ENCODE assay signal across 18 cellular contexts in genomic region chr22:38954414-38955043, GRCh38. TPM values are rescaled to one million over a fixed set of nuclear protein-coding genes. Genes with fewer than 3 reads are reported as not detected.
DNase-seq lines count a peak whose midpoint lies in the region; ATAC-seq and TF ChIP-seq lines count a peak whose summit lies in the region.
"Had no signal": no experiment of that assay in that cellular context is flagged by ENCODE, and none has a peak within 500 bp of the region (broad histone marks: within the 10 kb centered on the region; RNA-seq: fewer than 3 reads in every experiment).

No MANE protein-coding gene starts in this region.

- no peaks in the 10 kb centered on the region for H3K27me3 Mint-ChIP-seq in activated CD4-positive, alpha-beta T cell treated with anti-CD3 and anti-CD28 coated beads, Interleukin-2, amount 10 ng/mL, durations not matched to agents 7 days and 5 days

- no peaks in the 10 kb centered on the region for H3K36me3 Mint-ChIP-seq in activated CD4-positive, alpha-beta T cell treated with anti-CD3 and anti-CD28 coated beads, Interleukin-2, amount 10 ng/mL, durations not matched to agents 7 days and 5 days (ENCODE audit: low read depth)
- no peaks in the 10 kb centered on the region for H3K36me3 Mint-ChIP-seq in activated naive CD4-positive, alpha-beta T cell treated with anti-CD3 and anti-CD28 coated beads, Interleukin-2, amount 50 U/mL, for 72 hours
- H3K36me3 Mint-ChIP-seq: CD4-positive, CD25-positive, alpha-beta regulatory T cell had no signal

- ATAC-seq in GM19351 (IDR thresholded peaks at IDR 0.05; ENCODE audit: unreplicated experiment) (peak; percentile 11), Right ventricle myocardium inferior (no peak)
- ATAC-seq in activated naive CD4-positive, alpha-beta T cell treated with anti-CD3 and anti-CD28 coated beads, Interleukin-2, amount 50 U/mL, for 72 hours, result no peak
- ATAC-seq: psoas muscle had no signal

- H3K4me3 Mint-ChIP-seq in activated CD4-positive, alpha-beta T cell treated with anti-CD3 and anti-CD28 coated beads, Interleukin-2, amount 10 ng/mL, durations not matched to agents 7 days and 5 days, result no peak overlapping the region
- H3K4me3 Mint-ChIP-seq: CD4-positive, CD25-positive, alpha-beta regulatory T cell; nephron had no signal

- CTCF ChIA-PET in activated CD4-positive, alpha-beta T cell treated with anti-CD3 and anti-CD28 coated beads, Interleukin-2, amount 10 ng/mL, durations not matched to agents 7 days and 5 days (lab: Charles Lee), result interaction anchor here (1.3 to 2.1 kb wide), 4 partner anchors 11 to 85 kb away, joined by 3 to 13 read pairs (median 6); no protein-coding TSS in a partner anchor

- no peak for DNase-seq in activated CD4-positive, alpha-beta T cell treated with anti-CD3 and anti-CD28 coated beads, Interleukin-2, amount 10 ng/mL, durations not matched to agents 7 days and 5 days
- no peak for DNase-seq in activated CD4-positive, alpha-beta T cell treated with anti-CD3 and anti-CD28 coated beads for 4 hours
- DNase-seq in activated naive CD4-positive, alpha-beta T cell treated with anti-CD3 and anti-CD28 coated beads, Interleukin-2, amount 50 U/mL, for 72 hours (ENCODE audit: low spot score in 2 of 2), result no peak
- DNase-seq in RPMI8226, result no peak
- no peak for DNase-seq in SW480 (ENCODE audit: low spot score)
- no peak for DNase-seq in Right ventricle myocardium inferior (ENCODE audit: missing footprints)
- DNase-seq: DMS53; heart right ventricle; NCI-H1105 treated with DMSO at 0.1 percent for 48 hours; psoas muscle; stimulated activated naive CD4-positive, alpha-beta T cell; WERI-Rb-1 had no signal

- H3K9me3 ChIP-seq in neutrophil, result no peaks in the 10 kb centered on the region
- H3K9me3 ChIP-seq: HAP-1, heart right ventricle, Peyer's patch, psoas muscle had no signal

- POLR2A ChIA-PET in activated CD4-positive, alpha-beta T cell treated with anti-CD3 and anti-CD28 coated beads, Interleukin-2, amount 10 ng/mL, durations not matched to agents 7 days and 5 days (lab: Charles Lee), result no interaction called here

- H3K27ac ChIP-seq in neutrophil, result peak overlapping the region; percentile 100
- H3K27ac ChIP-seq: psoas muscle, WERI-Rb-1 had no signal

- H3K4me1 Mint-ChIP-seq in activated CD4-positive, alpha-beta T cell treated with anti-CD3 and anti-CD28 coated beads, Interleukin-2, amount 10 ng/mL, durations not matched to agents 7 days and 5 days, result peaks cover 31% of the 10 kb centered on the region
- H3K4me1 Mint-ChIP-seq: nephron had no signal

- H3K36me3 ChIP-seq in neutrophil, result peaks cover 45% of the 10 kb centered on the region
- H3K36me3 ChIP-seq: HAP-1, heart right ventricle, Peyer's patch, WERI-Rb-1 had no signal

- no peak for TF ChIP-seq CTCF in neutrophil (IDR thresholded peaks at IDR 0.05)

- no peaks in the 10 kb centered on the region for H3K9me3 Mint-ChIP-seq in activated CD4-positive, alpha-beta T cell treated with anti-CD3 and anti-CD28 coated beads, Interleukin-2, amount 10 ng/mL, durations not matched to agents 7 days and 5 days
- H3K9me3 Mint-ChIP-seq in activated naive CD4-positive, alpha-beta T cell treated with anti-CD3 and anti-CD28 coated beads, Interleukin-2, amount 50 U/mL, for 72 hours, result no peaks in the 10 kb centered on the region
- H3K9me3 Mint-ChIP-seq: CD4-positive, CD25-positive, alpha-beta regulatory T cell; nephron had no signal

- peaks cover 91 to 93% of the 10 kb centered on the region in 2 experiments for H3K4me1 ChIP-seq in neutrophil (ENCODE audit: control insufficient read depth in 1 of 2, insufficient read depth in 1 of 2, low read depth in 1 of 2, low read length in 1 of 2)
- H3K4me1 ChIP-seq: HAP-1, psoas muscle had no signal

- intact Hi-C loops in Right ventricle myocardium inferior (cut with DNase I), result loop anchor here (5.0 kb wide), 1 partner anchor 43 kb away; no protein-coding TSS in a partner anchor

- H3K27ac Mint-ChIP-seq in activated CD4-positive, alpha-beta T cell treated with anti-CD3 and anti-CD28 coated beads, Interleukin-2, amount 10 ng/mL, durations not matched to agents 7 days and 5 days, result peak overlapping the region; percentile 78
- peak overlapping the region; percentile 68 to 94 for H3K27ac Mint-ChIP-seq in activated naive CD4-positive, alpha-beta T cell treated with anti-CD3 and anti-CD28 coated beads, Interleukin-2, amount 50 U/mL, for 72 hours
- H3K27ac Mint-ChIP-seq: nephron had no signal

- no peaks in the 10 kb centered on the region for H3K27me3 ChIP-seq in neutrophil
- H3K27me3 ChIP-seq: heart right ventricle, Peyer's patch had no signal

- peak overlapping the region; percentile 79 to 90 for H3K4me3 ChIP-seq in neutrophil (ENCODE audit: low read depth in 1 of 2, low read length in 1 of 2)
- H3K4me3 ChIP-seq: HAP-1, Peyer's patch, psoas muscle had no signal

RNA-seq across cellular contexts. Expression of gene APOBEC3A, which starts 2.9 kb away (rescaled TPM):
- total RNA-seq in activated CD4-positive, alpha-beta T cell treated with anti-CD3 and anti-CD28 coated beads, Interleukin-2, amount 10 ng/mL, durations not matched to agents 7 days and 5 days, result not detected
- total RNA-seq in activated naive CD4-positive, alpha-beta T cell treated with anti-CD3 and anti-CD28 coated beads, Interleukin-2, amount 50 U/mL, for 72 hours, result not detected
- total RNA-seq in Right ventricle myocardium inferior, result 0.78 TPM
- total RNA-seq: CD4-positive, CD25-positive, alpha-beta regulatory T cell had no signal

RNA-seq across cellular contexts. Expression of gene APOBEC3B, which starts 27.6 kb away (rescaled TPM):
- 1 to 10 TPM; 8.7 to 8.8 TPM for total RNA-seq in activated CD4-positive, alpha-beta T cell treated with anti-CD3 and anti-CD28 coated beads, Interleukin-2, amount 10 ng/mL, durations not matched to agents 7 days and 5 days
- total RNA-seq in activated naive CD4-positive, alpha-beta T cell treated with anti-CD3 and anti-CD28 coated beads, Interleukin-2, amount 50 U/mL, for 72 hours, result 1 to 10 TPM; 6.4 to 9.6 TPM
- 0.78 TPM for total RNA-seq in Right ventricle myocardium inferior

RNA-seq across cellular contexts. Expression of gene APOBEC3C, which starts 59.5 kb away (rescaled TPM):
- 100 to 1,000 TPM; 111 to 144 TPM for total RNA-seq in activated CD4-positive, alpha-beta T cell treated with anti-CD3 and anti-CD28 coated beads, Interleukin-2, amount 10 ng/mL, durations not matched to agents 7 days and 5 days
- total RNA-seq in activated naive CD4-positive, alpha-beta T cell treated with anti-CD3 and anti-CD28 coated beads, Interleukin-2, amount 50 U/mL, for 72 hours, result 100 to 1,000 TPM in 1 of 2 donors, 10 to 100 TPM in 1; 71.0 to 114 TPM
- total RNA-seq in Right ventricle myocardium inferior, result 27.9 TPM
